In the genomic region with DNA sequence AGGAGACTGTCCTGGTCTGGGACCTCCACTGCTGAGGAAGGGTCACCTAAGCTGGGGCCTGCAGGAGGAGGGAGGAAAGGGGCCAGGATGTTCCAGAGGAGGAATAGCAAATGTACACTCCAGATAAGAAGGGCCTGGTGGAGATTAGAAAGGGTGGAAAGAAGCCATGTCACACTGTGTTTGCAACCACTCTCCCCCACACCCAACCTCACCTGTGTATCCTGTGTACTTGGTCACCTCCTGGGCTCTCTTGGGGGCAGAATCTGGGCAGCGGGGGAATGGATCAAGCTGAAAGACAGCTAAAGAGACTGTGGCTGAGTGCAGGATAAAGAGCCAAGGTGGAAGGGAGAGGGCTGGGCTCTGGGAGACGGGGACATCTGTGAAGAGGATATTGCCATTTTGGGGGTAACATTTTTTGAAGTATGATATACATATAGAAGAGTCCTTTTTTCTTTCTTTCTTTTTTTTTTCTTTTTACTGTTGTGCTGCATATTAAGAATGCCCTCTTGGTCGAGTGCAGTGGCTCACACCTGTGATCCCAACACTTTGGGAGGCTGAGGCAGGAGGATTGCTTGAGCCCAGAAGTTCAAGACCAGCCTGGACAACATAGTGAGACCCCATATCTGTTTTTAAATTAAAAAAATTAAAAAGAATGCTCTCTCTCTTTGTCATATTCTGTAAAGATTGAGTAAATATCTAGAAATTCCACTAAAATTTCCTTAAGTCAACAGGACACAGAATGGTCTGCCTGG, we compare ENCODE assay signal across 13 cellular contexts. TPM values are rescaled to one million over a fixed set of nuclear protein-coding genes. Genes with fewer than 3 reads are reported as not detected.
DNase-seq lines count a peak whose midpoint lies in the region; ATAC-seq, FAIRE-seq and TF ChIP-seq lines count a peak whose summit lies in the region.
"Had no signal": no experiment of that assay in that cellular context is flagged by ENCODE, and none has a peak within 500 bp of the region (broad histone marks: within the 10 kb centered on the region; RNA-seq: fewer than 3 reads in every experiment).

No MANE protein-coding gene starts in this region.

- no peak for TF ChIP-seq RAD21 in A549 (conservative IDR thresholded peaks at IDR 0.05 in 1 of 2, IDR thresholded peaks at IDR 0.05 in 1 of 2)

- TF ChIP-seq CTCF in A549 (IDR thresholded peaks at IDR 0.05): no peak
- TF ChIP-seq CTCF in dorsolateral prefrontal cortex (IDR thresholded peaks at IDR 0.05 in 54 of 56, conservative IDR thresholded peaks at IDR 0.05 in 2 of 56; ENCODE audit: low read depth in 1 of 56, partially characterized antibody in 56 of 56): no peak
- no peak for TF ChIP-seq CTCF in nephron (IDR thresholded peaks at IDR 0.05; ENCODE audit: unreplicated experiment in 3 of 3)

- intact Hi-C loops in dorsolateral prefrontal cortex (cut with DNase I): loop anchor here (2.0 to 5.0 kb wide), 4 partner anchors 13 to 190 kb away; partner anchors contain the start of genes C2orf68 (in 1 of the 2) and TMEM150A (in 1 of the 2)

- H3K9me3 ChIP-seq in A549: no peaks in the 10 kb centered on the region

- no peak for TF ChIP-seq POLR2A in A549 (IDR thresholded peaks at IDR 0.05; ENCODE audit: low read length)

- H3K27me3 Mint-ChIP-seq in IgD-negative memory B cell: no peaks in the 10 kb centered on the region
- H3K27me3 Mint-ChIP-seq in nephron (ENCODE audit: low read depth): no peaks in the 10 kb centered on the region
- H3K27me3 Mint-ChIP-seq: activated CD4-positive, alpha-beta memory T cell treated with anti-CD3 and anti-CD28 coated beads for 36 hours had no signal

- H3K27me3 ChIP-seq in dorsolateral prefrontal cortex: no peaks in the 10 kb centered on the region

- H3K4me1 Mint-ChIP-seq in IgD-negative memory B cell: peaks cover 15 to 21% (median 15%) of the 10 kb centered on the region in 3 donors
- peaks cover 37% of the 10 kb centered on the region for H3K4me1 Mint-ChIP-seq in nephron

- FAIRE-seq in A549 (lab: Jason Lieb, UNC): no peak

- ATAC-seq in A549 (peak; percentile 37 to 50), HG02981 (IDR thresholded peaks at IDR 0.05; ENCODE audit: unreplicated experiment) (no peak)

- H3K4me3 ChIP-seq in A549 (no peak overlapping the region), dorsolateral prefrontal cortex (no peak overlapping the region)
- H3K4me3 ChIP-seq: SK-N-MC had no signal

- H3K36me3 Mint-ChIP-seq in IgD-negative memory B cell (no peaks in the 10 kb centered on the region), nephron (ENCODE audit: low read depth) (no peaks in the 10 kb centered on the region)
- H3K36me3 Mint-ChIP-seq: activated CD4-positive, alpha-beta memory T cell treated with anti-CD3 and anti-CD28 coated beads for 36 hours had no signal

- no peak for DNase-seq in A549 (ENCODE audit: low read depth in 1 of 2, low spot score in 1 of 2)
- DNase-seq in dorsolateral prefrontal cortex: no peak
- DNase-seq in SKM-1 (lab: John Stamatoyannopoulos, UW; ENCODE audit: unreplicated experiment): no peak
- DNase-seq in stimulated activated CD4-positive, alpha-beta T cell treated with anti-CD3 and anti-CD28 coated beads, Interleukin-15, amount 100 ng/mL, for 24 hours: no peak
- DNase-seq in AG20443 (ENCODE audit: low spot score): no peak
- DNase-seq: activated CD4-positive, alpha-beta memory T cell treated with anti-CD3 and anti-CD28 coated beads for 36 hours had no signal

- H3K4me1 ChIP-seq in A549: peaks cover 44% of the 10 kb centered on the region

- H3K9me3 Mint-ChIP-seq in IgD-negative memory B cell (no peaks in the 10 kb centered on the region), nephron (no peaks in the 10 kb centered on the region)
- H3K9me3 Mint-ChIP-seq: activated CD4-positive, alpha-beta memory T cell treated with anti-CD3 and anti-CD28 coated beads for 36 hours had no signal

- H3K27ac ChIP-seq in A549 (peak overlapping the region; percentile 96 to 98), dorsolateral prefrontal cortex (peak overlapping the region; percentile 67 to 99 (median 97))
- H3K27ac ChIP-seq: SK-N-MC had no signal

- POLR2A ChIA-PET in A549 (lab: Yijun Ruan, JAX): interaction anchor here (0.6 to 11.7 kb wide), 14 partner anchors 10 to 190 kb away, joined by 3 to 261 read pairs (median 5); partner anchors contain the start of genes C2orf68, GGCX, MAT2A and RNF181

- peak overlapping the region; percentile 93 for H3K4me2 ChIP-seq in A549

- CTCF ChIA-PET in A549 (lab: Yijun Ruan, JAX): interaction anchor here (0.5 to 41.9 kb wide), 35 partner anchors 10 to 300 kb away, joined by 3 to 1185 read pairs (median 5); partner anchors contain the start of genes C2orf68, GGCX, MAT2A and RNF181

- H3K27ac Mint-ChIP-seq in IgD-negative memory B cell (peak overlapping the region in 1 of 3 donors; percentile 4), nephron (peak overlapping the region; percentile 94 to 98 (median 97))
- H3K27ac Mint-ChIP-seq: activated CD4-positive, alpha-beta memory T cell treated with anti-CD3 and anti-CD28 coated beads for 36 hours had no signal

- TF ChIP-seq EP300 in A549 (IDR thresholded peaks at IDR 0.05): no peak; a peak in 1 of 5 replicates

- 30% methylated on average over 3 of the region's 3 CpGs for WGBS in A549 (ENCODE audit: missing lambda C conversion rate)

- H3K4me3 Mint-ChIP-seq in IgD-negative memory B cell: peak overlapping the region in 3 of 4 donors; percentile 18 to 54 (median 38)
- peak overlapping the region; percentile 13 to 95 (median 77) for H3K4me3 Mint-ChIP-seq in nephron
- H3K4me3 Mint-ChIP-seq: activated CD4-positive, alpha-beta memory T cell treated with anti-CD3 and anti-CD28 coated beads for 36 hours had no signal

TF ChIP-seq in A549, 52 proteins besides CTCF, POLR2A, EP300 and RAD21:
- TF ChIP-seq NR3C1 (IDR thresholded peaks at IDR 0.05) (no peak), SMC3 (IDR thresholded peaks at IDR 0.05) (no peak), ZC3H11A (IDR thresholded peaks at IDR 0.05) (no peak), GATA3 (IDR thresholded peaks at IDR 0.05; ENCODE audit: borderline replicate concordance) (no peak), HOXA7 (CRISPR knock-in tag; IDR thresholded peaks at IDR 0.05) (no peak), REST (IDR thresholded peaks at IDR 0.05) (no peak), HDAC2 (IDR thresholded peaks at IDR 0.05) (no peak)

RNA-seq across cellular contexts. Expression of gene SH2D6, which starts 3.4 kb away (rescaled TPM):
- polyA plus RNA-seq in A549 (2011; rRNA removed): 1.3 and 1.8 TPM in 2 replicates
- 0.48 and 0.69 TPM in 2 replicates for polyA plus RNA-seq in A549 (2012; cell fraction: cytosol; rRNA removed)
- polyA plus RNA-seq in A549 (2012; cell fraction: nucleus; rRNA removed): 2.1 and 3.2 TPM in 2 replicates
- 1.4 to 1.5 TPM (median 1.4 TPM) in 3 replicates for polyA plus RNA-seq in A549 (2017; fragmentation: RNase III; extraction: RNeasy Plus Mini Kit Qiagen cat#74134 plus additional on column Dnase treatment)
- 0.83 and 1.9 TPM in 2 replicates for polyA minus RNA-seq in A549 (2011; rRNA and poly(A)+ RNA removed)
- not detected for polyA plus RNA-seq in IgD-negative memory B cell
- 10 to 100 TPM in 2 of 120 experiments, 1 to 10 TPM in 117, under 1 TPM in 1; 0.96 to 14.2 (median 3.5) TPM for total RNA-seq in dorsolateral prefrontal cortex
- total RNA-seq: H4 had no signal
- polyA plus RNA-seq: CD14-positive monocyte, neural cell had no signal

RNA-seq across cellular contexts. Expression of gene CAPG, which starts 11.7 kb away (rescaled TPM):
- polyA plus RNA-seq in A549 (2011; rRNA removed): 81.0 and 94.6 TPM in 2 replicates
- 127 and 130 TPM in 2 replicates for polyA plus RNA-seq in A549 (2012; cell fraction: cytosol; rRNA removed)
- polyA plus RNA-seq in A549 (2012; cell fraction: nucleus; rRNA removed): 94.4 and 121 TPM in 2 replicates
- 53.0 to 61.3 TPM (median 57.5 TPM) in 3 replicates for polyA plus RNA-seq in A549 (2017; fragmentation: RNase III; extraction: RNeasy Plus Mini Kit Qiagen cat#74134 plus additional on column Dnase treatment)
- 57.0 and 66.1 TPM in 2 replicates for polyA minus RNA-seq in A549 (2011; rRNA and poly(A)+ RNA removed)
- 542 TPM for polyA plus RNA-seq in IgD-negative memory B cell
- total RNA-seq in dorsolateral prefrontal cortex: 10 to 100 TPM; 11.3 to 75.2 (median 31.8) TPM
- polyA plus RNA-seq: neural cell had no signal
